ENCODE assay signal across 9 cellular contexts in genomic region chr5:180201051-180201987, GRCh38. TPM values are rescaled to one million over a fixed set of nuclear protein-coding genes. Genes with fewer than 3 reads are reported as not detected.
DNase-seq lines count a peak whose midpoint lies in the region; ATAC-seq and TF ChIP-seq lines count a peak whose summit lies in the region.
"Had no signal": no experiment of that assay in that cellular context is flagged by ENCODE, and none has a peak within 500 bp of the region (broad histone marks: within the 10 kb centered on the region; RNA-seq: fewer than 3 reads in every experiment).

No MANE protein-coding gene starts in this region.

- no peak overlapping the region for H3K27ac ChIP-seq in right atrium auricular region

- H3K4me3 ChIP-seq in right atrium auricular region: no peak overlapping the region

- no peaks in the 10 kb centered on the region for H3K9me3 Mint-ChIP-seq in activated CD4-positive, alpha-beta memory T cell treated with anti-CD3 and anti-CD28 coated beads for 36 hours
- H3K9me3 Mint-ChIP-seq in activated CD4-positive, alpha-beta memory T cell treated with anti-CD3 and anti-CD28 coated beads, Interleukin-2, amount 10 ng/mL, durations not matched to agents 7 days and 5 days: no peaks in the 10 kb centered on the region
- H3K9me3 Mint-ChIP-seq in brain: peaks cover 0 to 6% (median 0%) of the 10 kb centered on the region in 5 experiments

- no peak for ATAC-seq in HG03196 (IDR thresholded peaks at IDR 0.05; ENCODE audit: unreplicated experiment)

- intact Hi-C loops in activated CD4-positive, alpha-beta memory T cell treated with anti-CD3 and anti-CD28 coated beads for 36 hours (cut with micrococcal nuclease): loop anchor here (10.0 kb wide), 1 partner anchor 93 kb away; the partner anchor contains the start of gene MAPK9

- no peaks in the 10 kb centered on the region for H3K4me1 Mint-ChIP-seq in activated CD4-positive, alpha-beta memory T cell treated with anti-CD3 and anti-CD28 coated beads for 36 hours (ENCODE audit: low read depth)
- H3K4me1 Mint-ChIP-seq in activated CD4-positive, alpha-beta memory T cell treated with anti-CD3 and anti-CD28 coated beads, Interleukin-2, amount 10 ng/mL, durations not matched to agents 7 days and 5 days: no peaks in the 10 kb centered on the region
- H3K4me1 Mint-ChIP-seq in brain: peaks cover 3% of the 10 kb centered on the region

- H3K4me1 ChIP-seq in right atrium auricular region: no peaks in the 10 kb centered on the region

- no peaks in the 10 kb centered on the region for H3K36me3 ChIP-seq in right atrium auricular region

- no peaks in the 10 kb centered on the region for H3K36me3 Mint-ChIP-seq in activated CD4-positive, alpha-beta memory T cell treated with anti-CD3 and anti-CD28 coated beads for 36 hours
- H3K36me3 Mint-ChIP-seq in activated CD4-positive, alpha-beta memory T cell treated with anti-CD3 and anti-CD28 coated beads, Interleukin-2, amount 10 ng/mL, durations not matched to agents 7 days and 5 days (ENCODE audit: low read depth): no peaks in the 10 kb centered on the region
- H3K36me3 Mint-ChIP-seq in brain: no peaks in the 10 kb centered on the region

- no peaks in the 10 kb centered on the region for H3K9me3 ChIP-seq in right atrium auricular region

- H3K27me3 ChIP-seq in right atrium auricular region: no peaks in the 10 kb centered on the region

- POLR2A ChIA-PET in activated CD4-positive, alpha-beta memory T cell treated with anti-CD3 and anti-CD28 coated beads for 36 hours (lab: Charles Lee): no interaction called here
- POLR2A ChIA-PET in activated CD4-positive, alpha-beta memory T cell treated with anti-CD3 and anti-CD28 coated beads, Interleukin-2, amount 10 ng/mL, durations not matched to agents 7 days and 5 days (lab: Charles Lee): no interaction called here

- DNase-seq in activated CD4-positive, alpha-beta memory T cell treated with anti-CD3 and anti-CD28 coated beads for 36 hours: peak; percentile 29
- no peak for DNase-seq in activated CD4-positive, alpha-beta memory T cell treated with anti-CD3 and anti-CD28 coated beads, Interleukin-2, amount 10 ng/mL, durations not matched to agents 7 days and 5 days
- DNase-seq in NCI-H2081 (lab: John Stamatoyannopoulos, UW): peak; percentile 38 to 45
- DNase-seq in retina: peak; percentile 49
- no peak for DNase-seq in activated effector memory CD4-positive, alpha-beta T cell treated with Interleukin-2 at 50 U/mL for 16 hours
- DNase-seq in right atrium auricular region (ENCODE audit: low spot score): no peak
- DNase-seq: DMS153 had no signal

- peak; percentile 23 to 57 for TF ChIP-seq CTCF in brain (conservative IDR thresholded peaks at IDR 0.05)
- peak in 1 of 2 donors; percentile 24 for TF ChIP-seq CTCF in right atrium auricular region (IDR thresholded peaks at IDR 0.05)

- CTCF ChIA-PET in activated CD4-positive, alpha-beta memory T cell treated with anti-CD3 and anti-CD28 coated beads for 36 hours (lab: Charles Lee): interaction anchor here (1.8 to 2.2 kb wide), 2 partner anchors 113 to 115 kb away, joined by 5 to 7 read pairs; no protein-coding TSS in a partner anchor
- CTCF ChIA-PET in activated CD4-positive, alpha-beta memory T cell treated with anti-CD3 and anti-CD28 coated beads, Interleukin-2, amount 10 ng/mL, durations not matched to agents 7 days and 5 days (lab: Charles Lee): interaction anchor here (1.2 kb wide), 1 partner anchor 127 kb away, joined by 5 read pairs; no protein-coding TSS in a partner anchor

- H3K4me3 Mint-ChIP-seq in activated CD4-positive, alpha-beta memory T cell treated with anti-CD3 and anti-CD28 coated beads for 36 hours: no peak overlapping the region
- no peak overlapping the region for H3K4me3 Mint-ChIP-seq in activated CD4-positive, alpha-beta memory T cell treated with anti-CD3 and anti-CD28 coated beads, Interleukin-2, amount 10 ng/mL, durations not matched to agents 7 days and 5 days
- H3K4me3 Mint-ChIP-seq in brain: no peak overlapping the region

- peaks cover 23% of the 10 kb centered on the region for H3K27me3 Mint-ChIP-seq in activated CD4-positive, alpha-beta memory T cell treated with anti-CD3 and anti-CD28 coated beads for 36 hours
- peaks cover 2% of the 10 kb centered on the region for H3K27me3 Mint-ChIP-seq in activated CD4-positive, alpha-beta memory T cell treated with anti-CD3 and anti-CD28 coated beads, Interleukin-2, amount 10 ng/mL, durations not matched to agents 7 days and 5 days
- no peaks in the 10 kb centered on the region for H3K27me3 Mint-ChIP-seq in brain

- no peak overlapping the region for H3K27ac Mint-ChIP-seq in activated CD4-positive, alpha-beta memory T cell treated with anti-CD3 and anti-CD28 coated beads for 36 hours
- no peak overlapping the region for H3K27ac Mint-ChIP-seq in activated CD4-positive, alpha-beta memory T cell treated with anti-CD3 and anti-CD28 coated beads, Interleukin-2, amount 10 ng/mL, durations not matched to agents 7 days and 5 days
- H3K27ac Mint-ChIP-seq in brain: peak overlapping the region in 2 of 5 experiments; percentile 28 to 56

RNA-seq across cellular contexts. Expression of gene RASGEF1C, which starts 7.7 kb away (rescaled TPM):
- not detected for total RNA-seq in activated CD4-positive, alpha-beta memory T cell treated with anti-CD3 and anti-CD28 coated beads for 36 hours
- not detected for total RNA-seq in activated CD4-positive, alpha-beta memory T cell treated with anti-CD3 and anti-CD28 coated beads, Interleukin-2, amount 10 ng/mL, durations not matched to agents 7 days and 5 days
- polyA plus RNA-seq in brain (ENCODE audit: insufficient read depth, low read depth, low replicate concordance): 3.4 TPM
- total RNA-seq in right atrium auricular region: under 1 TPM; 0.55 to 0.67 TPM

Comparison
In these comparisons a context has a peak if more than half of its experiments do, and no peak if none do; other contexts are left out.
1. DNase-seq: peak in activated CD4-positive, alpha-beta memory T cell treated with anti-CD3 and anti-CD28 coated beads for 36 hours (single experiment), NCI-H2081 (2 of 2) and retina (single experiment); none in activated CD4-positive, alpha-beta memory T cell treated with anti-CD3 and anti-CD28 coated beads, Interleukin-2, amount 10 ng/mL, durations not matched to agents 7 days and 5 days (single experiment), activated effector memory CD4-positive, alpha-beta T cell treated with Interleukin-2 at 50 U/mL for 16 hours (single experiment) and right atrium auricular region (single experiment).